Comparison of ENCODE assay signal across 8 cellular contexts in the genomic region with DNA sequence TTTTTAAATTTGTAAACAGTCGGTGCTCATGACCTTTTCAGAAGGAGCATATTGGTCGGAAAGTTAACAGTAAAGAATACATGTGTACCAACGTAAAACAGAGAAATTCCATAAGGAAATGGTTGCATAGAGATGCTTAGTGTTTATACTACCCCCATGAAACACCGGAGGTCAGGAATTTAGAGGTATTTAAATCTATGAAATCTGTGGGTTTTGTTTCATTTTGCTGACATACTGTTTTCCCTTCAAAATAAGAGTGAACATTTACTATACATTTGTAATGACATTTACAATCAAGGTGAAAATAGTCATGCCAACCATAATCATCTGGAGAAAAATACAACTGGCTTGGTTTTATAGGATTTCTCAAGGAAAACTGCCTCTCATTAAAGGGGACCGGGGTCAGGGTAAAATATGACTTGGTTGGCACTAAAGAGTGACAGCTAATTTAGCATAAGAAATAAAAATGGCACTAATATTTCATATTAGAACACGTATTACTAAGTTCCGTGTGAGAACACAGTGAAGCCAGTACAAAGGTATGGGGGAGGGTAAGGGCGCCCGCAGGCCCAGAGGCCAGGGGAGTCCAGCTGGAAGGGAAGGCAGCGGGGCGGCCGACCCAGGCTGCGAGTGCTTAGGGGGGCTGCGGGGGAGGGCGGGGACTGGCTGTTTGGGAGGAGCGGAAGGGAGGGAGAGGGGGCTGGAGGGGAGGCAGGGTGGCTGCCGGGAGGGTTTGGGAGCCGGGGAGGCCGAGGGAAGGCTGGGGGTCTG. TPM values are rescaled to one million over a fixed set of nuclear protein-coding genes. Genes with fewer than 3 reads are reported as not detected.
A peak's percentile ranks its signal among the peaks of the same experiment; 100 is the strongest.
DNase-seq lines count a peak whose midpoint lies in the region; ATAC-seq and TF ChIP-seq lines count a peak whose summit lies in the region.

No MANE protein-coding gene starts in this region.

- H3K4me1 Mint-ChIP-seq in activated naive CD8-positive, alpha-beta T cell treated with anti-CD3 and anti-CD28 coated beads, Interleukin-2, amount 10 ng/mL, durations not matched to agents 7 days and 5 days = peaks cover 30% of the 10 kb centered on the region

- no peak for TF ChIP-seq CTCF in omental fat pad (IDR thresholded peaks at IDR 0.05)

- H3K4me3 Mint-ChIP-seq in activated naive CD8-positive, alpha-beta T cell treated with anti-CD3 and anti-CD28 coated beads, Interleukin-2, amount 10 ng/mL, durations not matched to agents 7 days and 5 days = peak overlapping the region; percentile 91

- intact Hi-C loops in Right ventricle myocardium superior (cut with DNase I) = loop anchor here (5.0 kb wide), 2 partner anchors 118 to 188 kb away; partner anchors contain the start of gene CLASP1

- no peaks in the 10 kb centered on the region for H3K9me3 Mint-ChIP-seq in activated naive CD8-positive, alpha-beta T cell treated with anti-CD3 and anti-CD28 coated beads, Interleukin-2, amount 10 ng/mL, durations not matched to agents 7 days and 5 days

- H3K27me3 Mint-ChIP-seq in activated naive CD8-positive, alpha-beta T cell treated with anti-CD3 and anti-CD28 coated beads, Interleukin-2, amount 10 ng/mL, durations not matched to agents 7 days and 5 days = no peaks in the 10 kb centered on the region

- ATAC-seq in HG02884 (IDR thresholded peaks at IDR 0.05; ENCODE audit: unreplicated experiment) = peak; percentile 3
- no peak for ATAC-seq in activated naive CD8-positive, alpha-beta T cell treated with anti-CD3 and anti-CD28 coated beads, Interleukin-2, amount 10 ng/mL, durations not matched to agents 7 days and 5 days (ENCODE audit: low read depth)
- ATAC-seq in Right ventricle myocardium superior (ENCODE audit: poor library complexity) = peak; percentile 62
- ATAC-seq in omental fat pad (ENCODE audit: low FRiP score) = peak; percentile 29
- no peak for ATAC-seq in HG03520 (IDR thresholded peaks at IDR 0.05; ENCODE audit: unreplicated experiment)

- H3K36me3 Mint-ChIP-seq in activated naive CD8-positive, alpha-beta T cell treated with anti-CD3 and anti-CD28 coated beads, Interleukin-2, amount 10 ng/mL, durations not matched to agents 7 days and 5 days = peaks cover 13% of the 10 kb centered on the region

- POLR2A ChIA-PET in activated naive CD8-positive, alpha-beta T cell treated with anti-CD3 and anti-CD28 coated beads, Interleukin-2, amount 10 ng/mL, durations not matched to agents 7 days and 5 days (lab: Charles Lee) = interaction anchor here (0.6 to 3.9 kb wide), 17 partner anchors 8 to 207 kb away, joined by 3 to 103 read pairs (median 7); partner anchors contain the start of genes CLASP1 and NIFK

- DNase-seq in A172 (ENCODE audit: low spot score) = peak; percentile 26
- peak; percentile 57 for DNase-seq in G401 (ENCODE audit: low spot score)
- peak; percentile 75 for DNase-seq in NCI-H345 (lab: John Stamatoyannopoulos, UW)
- DNase-seq in activated naive CD8-positive, alpha-beta T cell treated with anti-CD3 and anti-CD28 coated beads, Interleukin-2, amount 10 ng/mL, durations not matched to agents 7 days and 5 days = no peak
- DNase-seq in Right ventricle myocardium superior = peak; percentile 77
- DNase-seq in omental fat pad (ENCODE audit: low spot score) = no peak

- in situ Hi-C loops in G401 (cut with HindIII; ENCODE audit: low sequenced_read_pairs) = no loop called here

- H3K27ac Mint-ChIP-seq in activated naive CD8-positive, alpha-beta T cell treated with anti-CD3 and anti-CD28 coated beads, Interleukin-2, amount 10 ng/mL, durations not matched to agents 7 days and 5 days = peak overlapping the region; percentile 98

RNA-seq across cellular contexts. Expression of gene RNU4ATAC, which starts 1.1 kb away (rescaled TPM):
- under 0.01 TPM in 1 of 2 replicates, not detected in the other for total RNA-seq in A172 (2014; rRNA removed; shearing (Covaris generic))
- total RNA-seq in G401 (2014; rRNA removed; shearing (Covaris generic)) = not detected in 2 replicates
- total RNA-seq in activated naive CD8-positive, alpha-beta T cell treated with anti-CD3 and anti-CD28 coated beads, Interleukin-2, amount 10 ng/mL, durations not matched to agents 7 days and 5 days = not detected
- total RNA-seq in Right ventricle myocardium superior (28.8 TPM), omental fat pad (not detected)

Comparison
In these comparisons a context has a peak if more than half of its experiments do, and no peak if none do; other contexts are left out.
1. DNase-seq: peak in A172 (single experiment), G401 (single experiment), NCI-H345 (single experiment) and Right ventricle myocardium superior (single experiment); none in activated naive CD8-positive, alpha-beta T cell treated with anti-CD3 and anti-CD28 coated beads, Interleukin-2, amount 10 ng/mL, durations not matched to agents 7 days and 5 days (single experiment) and omental fat pad (single experiment).
2. ATAC-seq: peak in HG02884 (single experiment), Right ventricle myocardium superior (single experiment) and omental fat pad (single experiment); none in activated naive CD8-positive, alpha-beta T cell treated with anti-CD3 and anti-CD28 coated beads, Interleukin-2, amount 10 ng/mL, durations not matched to agents 7 days and 5 days (single experiment) and HG03520 (single experiment).
3. RNA of gene RNU4ATAC, which starts 1.1 kb away (total RNA-seq): 28.8 TPM in Right ventricle myocardium superior (single experiment); under 0.01 TPM in A172, not detected in G401, not detected in activated naive CD8-positive, alpha-beta T cell treated with anti-CD3 and anti-CD28 coated beads, Interleukin-2, amount 10 ng/mL, durations not matched to agents 7 days and 5 days and not detected in omental fat pad; every median in the first group is over 10 times any median in the second.